Comparison of ENCODE assay signal across 22 cellular contexts in the genomic region with DNA sequence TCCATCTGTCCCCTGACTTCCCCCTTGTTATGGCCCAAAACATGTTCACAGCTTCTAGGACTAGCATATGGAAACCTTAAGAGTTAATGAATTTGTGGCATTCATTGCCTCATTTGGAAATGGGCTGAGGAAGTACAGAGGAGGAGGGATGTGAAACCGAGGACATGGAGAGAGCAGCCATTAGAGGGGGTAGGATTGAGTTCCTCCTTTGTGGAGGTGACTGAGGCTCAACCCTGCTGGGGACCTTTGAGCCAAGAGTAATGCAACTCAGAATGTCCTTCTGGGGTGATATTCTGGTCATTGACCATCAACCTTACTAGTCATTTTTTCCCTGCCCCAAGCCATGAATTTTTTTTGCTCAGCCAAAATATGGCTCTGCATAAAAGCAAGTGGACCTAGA.
"Had no signal": no experiment of that assay in that cellular context is flagged by ENCODE, and none has a peak within 500 bp of the region (broad histone marks: within the 10 kb centered on the region; RNA-seq: fewer than 3 reads in every experiment).

No MANE protein-coding gene starts in this region.

- H3K4me3 ChIP-seq: lung, prostate gland, right atrium auricular region, sigmoid colon, testis, tibial artery, upper lobe of left lung had no signal

- DNase-seq: cortex of kidney; effector memory CD8-positive, alpha-beta T cell; hypothalamus; immature natural killer cell; islet precursor cell; kidney glomerular epithelial cell; left colon; left ventricle myocardium superior; naive B cell; sigmoid colon; stimulated activated CD4-positive, alpha-beta T cell treated with anti-CD3 and anti-CD28 coated beads, Interleukin-2, amount 100 ng/mL, for 24 hours; stimulated activated CD4-positive, alpha-beta T cell treated with anti-CD3 and anti-CD28 coated beads, Interleukin-4, amount 100 ng/mL, for 4 hours; stimulated activated naive CD8-positive, alpha-beta T cell treated with anti-CD3 and anti-CD28 coated beads, Interleukin-15, Interleukin-2, amounts not matched to agents 100 U/mL and 50 U/mL, for 24 hours; testis; tibial artery; upper lobe of left lung had no signal

- H3K9me3 ChIP-seq: prostate gland, right atrium auricular region, sigmoid colon, testis, tibial artery, upper lobe of left lung had no signal

- ATAC-seq: effector memory CD8-positive, alpha-beta T cell; left colon; left ventricle myocardium superior; natural killer cell treated with Interleukin-12 subunit alpha and Interleukin-12 subunit beta and Interleukin-15 and Interleukin-18, amount 100 ng/mL, for 72 hours; stimulated activated memory B cell treated with anti-CD40 and anti-IgM and Interleukin-4, amounts not matched to agents 10 μg/mL and 1 μg/mL and 100 μg/mL, for 72 hours; stimulated activated naive CD8-positive, alpha-beta T cell treated with anti-CD3 and anti-CD28 coated beads, Interleukin-15, Interleukin-2, amounts not matched to agents 100 U/mL and 50 U/mL, for 24 hours had no signal

- H3K27me3 ChIP-seq: right atrium auricular region, sigmoid colon, testis, tibial artery, upper lobe of left lung had no signal

- H3K27ac ChIP-seq: parathyroid adenoma, prostate gland, right atrium auricular region, sigmoid colon, testis, tibial artery, upper lobe of left lung had no signal

- H3K36me3 ChIP-seq: prostate gland, right atrium auricular region, sigmoid colon, tibial artery, upper lobe of left lung had no signal

- H3K4me1 ChIP-seq: parathyroid adenoma, prostate gland, right atrium auricular region, sigmoid colon, testis, tibial artery had no signal
